Comparison of ENCODE assay signal across 8 cellular contexts in genomic region chr22:17705565-17706450, GRCh38.
A peak's percentile ranks its signal among the peaks of the same experiment; 100 is the strongest.
DNase-seq lines count a peak whose midpoint lies in the region; ATAC-seq and TF ChIP-seq lines count a peak whose summit lies in the region.

No MANE protein-coding gene starts in this region.

- H3K4me1 Mint-ChIP-seq in glutamatergic neuron (ENCODE audit: low read depth, unreplicated experiment): peaks cover 5% of the 10 kb centered on the region
- peaks cover 20% of the 10 kb centered on the region for H3K4me1 Mint-ChIP-seq in stimulated activated naive CD8-positive, alpha-beta T cell treated with anti-CD3 and anti-CD28 coated beads, Interleukin-15, amount 100 ng/mL, for 72 hours

- no peak for TF ChIP-seq CTCF in heart right ventricle (IDR thresholded peaks at IDR 0.05)
- no peak for TF ChIP-seq CTCF in glutamatergic neuron (IDR thresholded peaks at IDR 0.05; ENCODE audit: partially characterized antibody, unreplicated experiment)

- peaks cover 0 to 58% (median 17%) of the 10 kb centered on the region in 9 donors for H3K36me3 ChIP-seq in heart right ventricle

- peak overlapping the region; percentile 12 for H3K27ac Mint-ChIP-seq in glutamatergic neuron (ENCODE audit: unreplicated experiment)
- peak overlapping the region; percentile 86 to 89 for H3K27ac Mint-ChIP-seq in stimulated activated naive CD8-positive, alpha-beta T cell treated with anti-CD3 and anti-CD28 coated beads, Interleukin-15, amount 100 ng/mL, for 72 hours

- peak overlapping the region in 9 of 10 donors; percentile 11 to 78 (median 66) for H3K27ac ChIP-seq in heart right ventricle

- peaks cover 0 to 28% (median 0%) of the 10 kb centered on the region in 9 donors for H3K4me1 ChIP-seq in heart right ventricle

- H3K4me3 Mint-ChIP-seq in glutamatergic neuron (ENCODE audit: unreplicated experiment): no peak overlapping the region
- peak overlapping the region; percentile 45 to 72 for H3K4me3 Mint-ChIP-seq in stimulated activated naive CD8-positive, alpha-beta T cell treated with anti-CD3 and anti-CD28 coated beads, Interleukin-15, amount 100 ng/mL, for 72 hours

- DNase-seq in heart right ventricle: no peak
- no peak for DNase-seq in left cardiac atrium
- DNase-seq in glutamatergic neuron: no peak
- no peak for DNase-seq in stimulated activated naive CD8-positive, alpha-beta T cell treated with anti-CD3 and anti-CD28 coated beads, Interleukin-15, amount 100 ng/mL, for 72 hours
- DNase-seq in NCI-H1930 (lab: John Stamatoyannopoulos, UW): no peak
- DNase-seq in nucleus accumbens (lab: John Stamatoyannopoulos, UW): no peak

- H3K36me3 Mint-ChIP-seq in glutamatergic neuron (ENCODE audit: unreplicated experiment): no peaks in the 10 kb centered on the region

- H3K9me3 ChIP-seq in heart right ventricle: no peaks in the 10 kb centered on the region

- H3K9me3 Mint-ChIP-seq in glutamatergic neuron (ENCODE audit: unreplicated experiment): no peaks in the 10 kb centered on the region
- no peaks in the 10 kb centered on the region for H3K9me3 Mint-ChIP-seq in stimulated activated naive CD8-positive, alpha-beta T cell treated with anti-CD3 and anti-CD28 coated beads, Interleukin-15, amount 100 ng/mL, for 72 hours

- intact Hi-C loops in heart right ventricle (cut with DNase I) (loop anchor here in 1 of 10 donors (10.0 kb wide), 1 partner anchor 61 kb away; no protein-coding TSS in a partner anchor), left cardiac atrium (cut with DNase I) (no loop called here)

- ATAC-seq in heart right ventricle (peak in 5 of 8 donors; percentile 14 to 28 (median 20)), left cardiac atrium (no peak), SK-N-SH treated with all-trans-retinoic acid at 6 μM for 48 hours (peak; percentile 10; the same call in 2 of the 3 replicates), GM21723 (IDR thresholded peaks at IDR 0.05; ENCODE audit: unreplicated experiment) (no peak)
- peak; percentile 50 for ATAC-seq in stimulated activated naive CD8-positive, alpha-beta T cell treated with anti-CD3 and anti-CD28 coated beads, Interleukin-15, amount 100 ng/mL, for 72 hours

- WGBS in heart right ventricle, 2 donors: 92% methylated on average over 11 of the region's 11 CpGs

- no peaks in the 10 kb centered on the region for H3K27me3 Mint-ChIP-seq in glutamatergic neuron (ENCODE audit: unreplicated experiment)
- H3K27me3 Mint-ChIP-seq in stimulated activated naive CD8-positive, alpha-beta T cell treated with anti-CD3 and anti-CD28 coated beads, Interleukin-15, amount 100 ng/mL, for 72 hours: no peaks in the 10 kb centered on the region

- peak overlapping the region in 5 of 10 donors; percentile 24 to 40 (median 35) for H3K4me3 ChIP-seq in heart right ventricle

- H3K27me3 ChIP-seq in heart right ventricle: no peaks in the 10 kb centered on the region

TF ChIP-seq in SK-N-SH treated with all-trans-retinoic acid at 6 μM for 48 hours, 23 proteins besides CTCF, POLR2A, EP300 and RAD21:
- TF ChIP-seq ZC3H10 (CRISPR knock-in tag; IDR thresholded peaks at IDR 0.05) (no peak), BACH2 (CRISPR knock-in tag; IDR thresholded peaks at IDR 0.05; ENCODE audit: borderline replicate concordance) (no peak), PPARA (CRISPR knock-in tag; IDR thresholded peaks at IDR 0.05; ENCODE audit: borderline replicate concordance) (no peak), TCF4 (CRISPR knock-in tag; IDR thresholded peaks at IDR 0.05; ENCODE audit: borderline replicate concordance) (no peak)
- TF ChIP-seq, protein P1, sequence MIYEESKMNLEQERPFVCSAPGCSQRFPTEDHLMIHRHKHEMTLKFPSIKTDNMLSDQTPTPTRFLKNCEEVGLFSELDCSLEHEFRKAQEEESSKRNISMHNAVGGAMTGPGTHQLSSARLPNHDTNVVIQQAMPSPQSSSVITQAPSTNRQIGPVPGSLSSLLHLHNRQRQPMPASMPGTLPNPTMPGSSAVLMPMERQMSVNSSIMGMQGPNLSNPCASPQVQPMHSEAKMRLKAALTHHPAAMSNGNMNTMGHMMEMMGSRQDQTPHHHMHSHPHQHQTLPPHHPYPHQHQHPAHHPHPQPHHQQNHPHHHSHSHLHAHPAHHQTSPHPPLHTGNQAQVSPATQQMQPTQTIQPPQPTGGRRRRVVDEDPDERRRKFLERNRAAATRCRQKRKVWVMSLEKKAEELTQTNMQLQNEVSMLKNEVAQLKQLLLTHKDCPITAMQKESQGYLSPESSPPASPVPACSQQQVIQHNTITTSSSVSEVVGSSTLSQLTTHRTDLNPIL (CRISPR knock-in tag; IDR thresholded peaks at IDR 0.05; ENCODE audit: low read depth): no peak

Comparison
In these comparisons a context has a peak if more than half of its experiments do, and no peak if none do; other contexts are left out.
1. ATAC-seq: peak in heart right ventricle (5 of 8), SK-N-SH treated with all-trans-retinoic acid at 6 μM for 48 hours (single experiment) and stimulated activated naive CD8-positive, alpha-beta T cell treated with anti-CD3 and anti-CD28 coated beads, Interleukin-15, amount 100 ng/mL, for 72 hours (single experiment); none in left cardiac atrium (0 of 2) and GM21723 (single experiment).